In genomic region chr5:92850886-92851285, GRCh38 we compare ENCODE assay signal across 16 cellular contexts.
"Had no signal": no experiment of that assay in that cellular context is flagged by ENCODE, and none has a peak within 500 bp of the region (broad histone marks: within the 10 kb centered on the region; RNA-seq: fewer than 3 reads in every experiment).

No MANE protein-coding gene starts in this region.

- ATAC-seq: effector memory CD8-positive, alpha-beta T cell; foreskin keratinocyte; left cardiac atrium; mucosa of descending colon; psoas muscle; right cardiac atrium; stimulated activated naive CD8-positive, alpha-beta T cell treated with anti-CD3 and anti-CD28 coated beads, Interleukin-15, amount 100 ng/mL, for 72 hours had no signal

- H3K4me3 Mint-ChIP-seq: activated naive CD4-positive, alpha-beta T cell treated with anti-CD3 and anti-CD28 coated beads, Interleukin-2, amount 50 U/mL, for 24 hours; effector memory CD8-positive, alpha-beta T cell; naive B cell; stimulated activated naive CD8-positive, alpha-beta T cell treated with anti-CD3 and anti-CD28 coated beads, Interleukin-15, amount 100 ng/mL, for 72 hours had no signal

- H3K36me3 Mint-ChIP-seq: activated naive CD4-positive, alpha-beta T cell treated with anti-CD3 and anti-CD28 coated beads, Interleukin-2, amount 50 U/mL, for 24 hours; naive B cell had no signal

- DNase-seq: activated CD4-positive, alpha-beta T cell treated with anti-CD3 and anti-CD28 coated beads, Interleukin-2, amount 50 U/mL, for 4 hours; activated gamma-delta T cell; effector memory CD8-positive, alpha-beta T cell; foreskin keratinocyte; left cardiac atrium; mesenchymal stem cell; mucosa of descending colon; naive B cell; ovary; psoas muscle; right cardiac atrium; stimulated activated CD4-positive, alpha-beta T cell treated with anti-CD3 and anti-CD28 coated beads, Interleukin-15, amount 100 ng/mL, for 24 hours; stimulated activated CD4-positive, alpha-beta T cell treated with anti-CD3 and anti-CD28 coated beads, Interleukin-2, amount 100 ng/mL, for 48 hours; stimulated activated naive CD8-positive, alpha-beta T cell treated with anti-CD3 and anti-CD28 coated beads, Interleukin-15, amount 100 ng/mL, for 72 hours; trophoblast cell had no signal

- H3K27ac Mint-ChIP-seq: activated naive CD4-positive, alpha-beta T cell treated with anti-CD3 and anti-CD28 coated beads, Interleukin-2, amount 50 U/mL, for 24 hours; effector memory CD8-positive, alpha-beta T cell; naive B cell; stimulated activated naive CD8-positive, alpha-beta T cell treated with anti-CD3 and anti-CD28 coated beads, Interleukin-15, amount 100 ng/mL, for 72 hours had no signal

- H3K4me1 Mint-ChIP-seq: activated naive CD4-positive, alpha-beta T cell treated with anti-CD3 and anti-CD28 coated beads, Interleukin-2, amount 50 U/mL, for 24 hours; naive B cell; stimulated activated naive CD8-positive, alpha-beta T cell treated with anti-CD3 and anti-CD28 coated beads, Interleukin-15, amount 100 ng/mL, for 72 hours had no signal

- H3K9me3 Mint-ChIP-seq: activated naive CD4-positive, alpha-beta T cell treated with anti-CD3 and anti-CD28 coated beads, Interleukin-2, amount 50 U/mL, for 24 hours had no signal
